Comparison of ENCODE assay signal across 27 cellular contexts in genomic region chr4:108742451-108742850, GRCh38. TPM values are rescaled to one million over a fixed set of nuclear protein-coding genes. Genes with fewer than 3 reads are reported as not detected.
"Had no signal": no experiment of that assay in that cellular context is flagged by ENCODE, and none has a peak within 500 bp of the region (broad histone marks: within the 10 kb centered on the region; RNA-seq: fewer than 3 reads in every experiment).

No MANE protein-coding gene starts in this region.

- H3K9me3 Mint-ChIP-seq: activated CD4-positive, alpha-beta memory T cell treated with anti-CD3 and anti-CD28 coated beads, Interleukin-2, amount 10 ng/mL, durations not matched to agents 7 days and 5 days; activated CD4-positive, alpha-beta T cell treated with anti-CD3 and anti-CD28 coated beads, Interleukin-2, amount 10 ng/mL, durations not matched to agents 7 days and 5 days; activated T-cell treated with anti-CD3 and anti-CD28 coated beads, Interleukin-2, amount 50 U/mL, for 24 hours; activated T-helper 17 cell treated with anti-CD3 and anti-CD28 coated beads, Interleukin-2, amount 50 U/mL, for 72 hours; natural killer cell treated with Interleukin-12 subunit alpha and Interleukin-12 subunit beta and Interleukin-15 and Interleukin-18, amount 100 ng/mL, for 72 hours had no signal

- H3K4me1 ChIP-seq: esophagus muscularis mucosa, prostate gland, uterus had no signal

- H3K9me3 ChIP-seq: esophagus muscularis mucosa, left ventricle myocardium inferior, mucosa of descending colon, ovary, prostate gland, thoracic aorta, uterus had no signal

- H3K27me3 Mint-ChIP-seq: activated T-cell treated with anti-CD3 and anti-CD28 coated beads, Interleukin-2, amount 50 U/mL, for 24 hours; type B pancreatic cell had no signal

- H3K27ac ChIP-seq: esophagus muscularis mucosa, left ventricle myocardium inferior, ovary, prostate gland, thoracic aorta, uterus had no signal

- H3K27me3 ChIP-seq: esophagus muscularis mucosa, ovary, uterus had no signal

- DNase-seq: activated CD4-positive, alpha-beta memory T cell treated with anti-CD3 and anti-CD28 coated beads, Interleukin-2, amount 10 ng/mL, durations not matched to agents 7 days and 5 days; activated CD4-positive, alpha-beta T cell treated with anti-CD3 and anti-CD28 coated beads for 1 hour; activated CD4-positive, alpha-beta T cell treated with anti-CD3 and anti-CD28 coated beads, Interleukin-2, amount 10 ng/mL, durations not matched to agents 7 days and 5 days; activated CD8-positive, alpha-beta memory T cell treated with anti-CD3 and anti-CD28 coated beads, Interleukin-2, amount 50 U/mL, for 48 hours; activated gamma-delta T cell treated with Interleukin-2 at 50 U/mL for 16 hours; activated naive CD4-positive, alpha-beta T cell treated with anti-CD3 and anti-CD28 coated beads, Interleukin-2, amount 50 U/mL, for 16 hours; activated T-cell treated with anti-CD3 and anti-CD28 coated beads, Interleukin-2, amount 50 U/mL, for 24 hours; amniotic stem cell; foreskin melanocyte; left ventricle myocardium inferior; mucosa of descending colon; ovary; stimulated activated CD4-positive, alpha-beta T cell treated with anti-CD3 and anti-CD28 coated beads, Interleukin-15, amount 100 ng/mL, for 24 hours; stimulated activated CD4-positive, alpha-beta T cell treated with anti-CD3 and anti-CD28 coated beads, Interleukin-2, amount 100 ng/mL, for 24 hours; stimulated activated naive CD4-positive, alpha-beta T cell; T-helper 2 cell; uterus had no signal

- H3K4me3 ChIP-seq: esophagus muscularis mucosa, left ventricle myocardium inferior, lung, mucosa of descending colon, ovary, prostate gland, thoracic aorta, uterus had no signal

- H3K27ac Mint-ChIP-seq: activated CD4-positive, alpha-beta memory T cell treated with anti-CD3 and anti-CD28 coated beads, Interleukin-2, amount 10 ng/mL, durations not matched to agents 7 days and 5 days; activated CD4-positive, alpha-beta T cell treated with anti-CD3 and anti-CD28 coated beads, Interleukin-2, amount 10 ng/mL, durations not matched to agents 7 days and 5 days; activated T-cell treated with anti-CD3 and anti-CD28 coated beads, Interleukin-2, amount 50 U/mL, for 24 hours; activated T-helper 17 cell treated with anti-CD3 and anti-CD28 coated beads, Interleukin-2, amount 50 U/mL, for 72 hours; natural killer cell treated with Interleukin-12 subunit alpha and Interleukin-12 subunit beta and Interleukin-15 and Interleukin-18, amount 100 ng/mL, for 72 hours; type B pancreatic cell had no signal

- H3K4me1 Mint-ChIP-seq: activated CD4-positive, alpha-beta memory T cell treated with anti-CD3 and anti-CD28 coated beads, Interleukin-2, amount 10 ng/mL, durations not matched to agents 7 days and 5 days; activated T-helper 17 cell treated with anti-CD3 and anti-CD28 coated beads, Interleukin-2, amount 50 U/mL, for 72 hours had no signal

- H3K36me3 Mint-ChIP-seq: natural killer cell treated with Interleukin-12 subunit alpha and Interleukin-12 subunit beta and Interleukin-15 and Interleukin-18, amount 100 ng/mL, for 72 hours; type B pancreatic cell had no signal

- H3K36me3 ChIP-seq: esophagus muscularis mucosa, left ventricle myocardium inferior, ovary, prostate gland, thoracic aorta, uterus had no signal

- H3K4me3 Mint-ChIP-seq: activated CD4-positive, alpha-beta memory T cell treated with anti-CD3 and anti-CD28 coated beads, Interleukin-2, amount 10 ng/mL, durations not matched to agents 7 days and 5 days; activated CD4-positive, alpha-beta T cell treated with anti-CD3 and anti-CD28 coated beads, Interleukin-2, amount 10 ng/mL, durations not matched to agents 7 days and 5 days; activated T-cell treated with anti-CD3 and anti-CD28 coated beads, Interleukin-2, amount 50 U/mL, for 24 hours; activated T-helper 17 cell treated with anti-CD3 and anti-CD28 coated beads, Interleukin-2, amount 50 U/mL, for 72 hours; natural killer cell treated with Interleukin-12 subunit alpha and Interleukin-12 subunit beta and Interleukin-15 and Interleukin-18, amount 100 ng/mL, for 72 hours; type B pancreatic cell had no signal

RNA-seq across cellular contexts. Expression of gene ETNPPL, which starts 20.4 kb away (rescaled TPM):
- total RNA-seq: activated CD4-positive, alpha-beta memory T cell treated with anti-CD3 and anti-CD28 coated beads, Interleukin-2, amount 10 ng/mL, durations not matched to agents 7 days and 5 days; activated CD4-positive, alpha-beta T cell treated with anti-CD3 and anti-CD28 coated beads, Interleukin-2, amount 10 ng/mL, durations not matched to agents 7 days and 5 days; activated T-helper 17 cell treated with anti-CD3 and anti-CD28 coated beads, Interleukin-2, amount 50 U/mL, for 72 hours; bronchial epithelial cell; lung; mesenteric fat pad; mucosa of descending colon; myocyte; natural killer cell treated with Interleukin-12 subunit alpha and Interleukin-12 subunit beta and Interleukin-15 and Interleukin-18, amount 100 ng/mL, for 72 hours; thoracic aorta; uterus had no signal
